29 cellular contexts compared by ENCODE assay signal in genomic region chr17:9860851-9861250, GRCh38. TPM values are rescaled to one million over a fixed set of nuclear protein-coding genes. Genes with fewer than 3 reads are reported as not detected.
"Had no signal": no experiment of that assay in that cellular context is flagged by ENCODE, and none has a peak within 500 bp of the region (broad histone marks: within the 10 kb centered on the region; RNA-seq: fewer than 3 reads in every experiment).

No MANE protein-coding gene starts in this region.

- H3K9me3 ChIP-seq: ascending aorta had no signal

- H3K4me1 ChIP-seq: ascending aorta, body of pancreas had no signal

- H3K27me3 ChIP-seq: ascending aorta, body of pancreas had no signal

- ATAC-seq: activated naive CD4-positive, alpha-beta T cell treated with anti-CD3 and anti-CD28 coated beads, Interleukin-2, amount 50 U/mL, for 72 hours; activated naive CD8-positive, alpha-beta T cell treated with anti-CD3 and anti-CD28 coated beads, Interleukin-2, amount 50 U/mL, for 24 hours; activated T-cell treated with anti-CD3 and anti-CD28 coated beads, Interleukin-2, amount 50 U/mL, for 4 hours; body of pancreas; K562; PC-3; T-helper 17 cell had no signal

- DNase-seq: activated B cell treated with CpG ODN at 0.5 μM for 24 hours; activated CD4-positive, alpha-beta T cell treated with anti-CD3 and anti-CD28 coated beads for 1 hour; activated CD4-positive, alpha-beta T cell treated with anti-CD3 and anti-CD28 coated beads, Interleukin-2, amount 10 ng/mL, durations not matched to agents 24 days and 14 days; activated CD4-positive, alpha-beta T cell treated with anti-CD3 and anti-CD28 coated beads, Interleukin-2, amount 50 U/mL, for 48 hours; activated CD8-positive, alpha-beta memory T cell treated with anti-CD3 and anti-CD28 coated beads for 24 hours; activated effector memory CD4-positive, alpha-beta T cell treated with anti-CD3 and anti-CD28 coated beads, Interleukin-2, amount 50 U/mL, for 16 hours; activated naive CD4-positive, alpha-beta T cell treated with Interleukin-2 at 50 U/mL for 16 hours; activated naive CD8-positive, alpha-beta T cell treated with anti-CD3 and anti-CD28 coated beads, Interleukin-2, amount 50 U/mL, for 24 hours; activated T-cell treated with anti-CD3 and anti-CD28 coated beads, Interleukin-2, amount 50 U/mL, for 4 hours; amniotic stem cell; body of pancreas; Karpas-422; MM.1S; NCI-H1105; NCI-H1436; NCI-H1694 treated with DMSO at 0.1 percent for 48 hours; NCI-H2029 treated with DMSO at 0.1 percent for 48 hours; NCI-H510A treated with DMSO at 0.1 percent for 48 hours; NCI-H69; NK-92 treated with Interleukin-12 subunit alpha and Interleukin-12 subunit beta, amount 100 ng/mL, for 24 hours; PC-3; SHP77 treated with DMSO at 0.1 percent for 48 hours; T-helper 17 cell; T-helper 9 cell had no signal

- H3K36me3 ChIP-seq: ascending aorta had no signal

- H3K27ac ChIP-seq: ascending aorta, body of pancreas had no signal

- H3K4me3 ChIP-seq: ascending aorta, body of pancreas, K562 had no signal

RNA-seq across cellular contexts. Expression of gene GLP2R, which starts 35.1 kb away (rescaled TPM):
- total RNA-seq: activated B cell treated with CpG ODN at 0.5 μM for 24 hours; activated CD4-positive, alpha-beta T cell treated with anti-CD3 and anti-CD28 coated beads, Interleukin-2, amount 10 ng/mL, durations not matched to agents 24 days and 14 days; activated naive CD4-positive, alpha-beta T cell treated with anti-CD3 and anti-CD28 coated beads, Interleukin-2, amount 50 U/mL, for 72 hours; activated T-cell treated with anti-CD3 and anti-CD28 coated beads, Interleukin-2, amount 50 U/mL, for 4 hours; ascending aorta; K562; SK-MEL-5; T-helper 17 cell had no signal
- polyA plus RNA-seq: K562 had no signal

RNA-seq across cellular contexts. Expression of gene GSG1L2, which starts 39.0 kb away (rescaled TPM):
- total RNA-seq: activated B cell treated with CpG ODN at 0.5 μM for 24 hours; activated CD4-positive, alpha-beta T cell treated with anti-CD3 and anti-CD28 coated beads, Interleukin-2, amount 10 ng/mL, durations not matched to agents 24 days and 14 days; activated naive CD4-positive, alpha-beta T cell treated with anti-CD3 and anti-CD28 coated beads, Interleukin-2, amount 50 U/mL, for 72 hours; activated T-cell treated with anti-CD3 and anti-CD28 coated beads, Interleukin-2, amount 50 U/mL, for 4 hours; ascending aorta; body of pancreas; bronchial epithelial cell; K562; PC-3; SK-MEL-5; T-helper 17 cell had no signal
- polyA plus RNA-seq: K562 had no signal

RNA-seq across cellular contexts. Expression of gene RCVRN, which starts 44.2 kb away (rescaled TPM):
- total RNA-seq: activated CD4-positive, alpha-beta T cell treated with anti-CD3 and anti-CD28 coated beads, Interleukin-2, amount 10 ng/mL, durations not matched to agents 24 days and 14 days; activated naive CD4-positive, alpha-beta T cell treated with anti-CD3 and anti-CD28 coated beads, Interleukin-2, amount 50 U/mL, for 72 hours; activated T-cell treated with anti-CD3 and anti-CD28 coated beads, Interleukin-2, amount 50 U/mL, for 4 hours; ascending aorta; body of pancreas; bronchial epithelial cell; K562; PC-3; SK-MEL-5; T-helper 17 cell had no signal
- polyA plus RNA-seq: K562 had no signal
